ENCODE assay signal across 8 cellular contexts in the genomic region with DNA sequence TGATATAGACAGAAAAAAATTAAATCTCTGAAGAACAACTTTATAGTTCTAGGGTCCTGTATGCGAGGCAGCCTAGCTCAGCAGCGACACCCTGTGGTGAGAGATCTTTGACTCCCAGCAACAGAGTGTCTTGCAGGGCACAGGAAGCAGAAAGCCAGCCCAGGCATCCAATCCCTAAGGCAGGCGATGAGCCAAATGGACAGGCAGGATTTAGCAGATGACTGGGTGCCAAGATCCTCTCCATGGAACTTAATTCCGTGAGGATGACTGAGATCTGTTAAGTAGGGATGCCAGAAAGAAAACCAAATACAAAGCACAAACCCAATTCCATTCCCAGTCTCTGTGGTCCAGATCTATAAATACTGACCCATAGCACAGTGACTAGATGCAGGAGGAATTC. TPM values are rescaled to one million over a fixed set of nuclear protein-coding genes. Genes with fewer than 3 reads are reported as not detected.
DNase-seq lines count a peak whose midpoint lies in the region; ATAC-seq, FAIRE-seq and TF ChIP-seq lines count a peak whose summit lies in the region.

No MANE protein-coding gene starts in this region.

- no peak for TF ChIP-seq EP300 in ovary (IDR thresholded peaks at IDR 0.05)

- H3K9me3 ChIP-seq in SJSA1 (replicated peaks) = no peaks in the 10 kb centered on the region
- no peaks in the 10 kb centered on the region for H3K9me3 ChIP-seq in ovary
- H3K9me3 ChIP-seq in tibial artery = no peaks in the 10 kb centered on the region

- peak; percentile 84 for DNase-seq in ELR (ENCODE audit: low read depth)
- peak; percentile 86 for DNase-seq in M059J (ENCODE audit: low read depth)
- peak; percentile 75 to 89 for DNase-seq in SJSA1 (ENCODE audit: low read depth in 1 of 2, low spot score in 2 of 2)
- DNase-seq in activated effector memory CD4-positive, alpha-beta T cell treated with anti-CD3 and anti-CD28 coated beads, Interleukin-2, amount 50 U/mL, for 16 hours = peak; percentile 89
- DNase-seq in frontal cortex (ENCODE audit: low spot score in 2 of 2) = peak; percentile 59 to 76
- peak; percentile 82 to 91 (median 87) for DNase-seq in ovary
- peak; percentile 80 to 83 for DNase-seq in tibial artery

- 2 to 10% (median 8%) methylated on average over 4 of the region's 4 CpGs for WGBS in ovary, 3 donors

- H3K27me3 ChIP-seq in SJSA1 (replicated peaks) (no peaks in the 10 kb centered on the region), ovary (no peaks in the 10 kb centered on the region), tibial artery (no peaks in the 10 kb centered on the region)

- no peak overlapping the region for H3K4me3 ChIP-seq in SJSA1
- no peak overlapping the region for H3K4me3 ChIP-seq in ovary
- H3K4me3 ChIP-seq in tibial artery = no peak overlapping the region

- H3K36me3 ChIP-seq in SJSA1 = peaks cover 20% of the 10 kb centered on the region
- no peaks in the 10 kb centered on the region for H3K36me3 ChIP-seq in ovary
- peaks cover 0 to 26% (median 4%) of the 10 kb centered on the region in 3 donors for H3K36me3 ChIP-seq in tibial artery

- H3K27ac ChIP-seq in SJSA1 = no peak overlapping the region
- peak overlapping the region in 1 of 2 donors; percentile 2 for H3K27ac ChIP-seq in ovary
- H3K27ac ChIP-seq in tibial artery = no peak overlapping the region

- no peak for ATAC-seq in GM18498 (IDR thresholded peaks at IDR 0.05; ENCODE audit: unreplicated experiment)

- peak; percentile 67 to 92 (median 78) for TF ChIP-seq CTCF in ovary (IDR thresholded peaks at IDR 0.05)
- TF ChIP-seq CTCF in tibial artery (IDR thresholded peaks at IDR 0.05) = peak; percentile 78 to 91

- intact Hi-C loops in ovary (cut with DNase I) = loop anchor here (5.0 to 10.0 kb wide), 5 partner anchors 180 to 505 kb away; no protein-coding TSS in a partner anchor
- intact Hi-C loops in tibial artery (cut with DNase I; ENCODE audit: low total_unique reads) = loop anchor here (5.0 to 10.0 kb wide), 2 partner anchors 420 to 503 kb away; no protein-coding TSS in a partner anchor

- TF ChIP-seq POLR2A in ovary (IDR thresholded peaks at IDR 0.05) = no peak

- peak; percentile 51 for FAIRE-seq in frontal cortex (lab: Jason Lieb, UNC)

- H3K4me1 ChIP-seq in SJSA1 (replicated peaks) (peaks cover 17% of the 10 kb centered on the region), ovary (ENCODE audit: insufficient read depth) (peaks cover 7% of the 10 kb centered on the region), tibial artery (peaks cover 0 to 15% (median 5%) of the 10 kb centered on the region in 4 donors)

RNA-seq across cellular contexts. Expression of a gene that starts 38.8 kb away (rescaled TPM):
- 18.9 and 22.9 TPM in 2 replicates for total RNA-seq in M059J (2014; rRNA removed; shearing (Covaris generic))
- total RNA-seq in SJSA1 (2014; rRNA removed; shearing (Covaris generic)) = 12.7 and 20.9 TPM in 2 replicates
- total RNA-seq in frontal cortex (23.2 TPM), ovary (10 to 100 TPM in 6 of 7 donors, 1 to 10 TPM in 1; 8.8 to 20.3 (median 12.6) TPM)
- polyA plus RNA-seq in ovary = 10 to 100 TPM in 1 of 2 donors, 1 to 10 TPM in 1; 4.0 to 12.4 TPM
